27 cellular contexts compared by ENCODE assay signal in the genomic region with DNA sequence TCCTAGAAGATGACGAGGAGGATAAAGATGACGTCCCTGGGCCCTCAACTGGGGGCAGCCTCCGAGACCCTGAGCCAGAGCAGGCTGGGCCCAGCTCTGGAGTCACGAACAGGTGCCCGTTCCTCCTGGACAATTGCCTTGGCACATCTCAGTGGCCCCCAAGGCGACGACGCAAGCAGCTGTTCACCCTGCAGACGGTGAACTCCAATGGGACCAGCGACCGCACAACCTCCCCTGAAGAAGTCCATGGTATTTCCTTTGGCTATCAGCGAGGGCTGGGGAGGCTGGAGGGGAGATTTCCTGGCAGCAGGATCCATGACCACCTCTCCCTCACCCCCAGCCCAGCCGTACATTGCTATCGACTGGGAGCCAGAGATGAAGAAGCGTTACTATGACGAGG.
"Had no signal": no experiment of that assay in that cellular context is flagged by ENCODE, and none has a peak within 500 bp of the region (broad histone marks: within the 10 kb centered on the region; RNA-seq: fewer than 3 reads in every experiment).

No MANE protein-coding gene starts in this region.

- ATAC-seq: activated CD8-positive, alpha-beta T cell treated with anti-CD3 and anti-CD28 coated beads for 36 hours; activated T-cell treated with anti-CD3 and anti-CD28 coated beads, Interleukin-2, amount 50 U/mL, for 72 hours; activated T-helper 17 cell treated with anti-CD3 and anti-CD28 coated beads, Interleukin-2, amount 50 U/mL, for 72 hours; PC-3 had no signal

- H3K4me1 Mint-ChIP-seq: activated naive CD8-positive, alpha-beta T cell treated with anti-CD3 and anti-CD28 coated beads for 36 hours had no signal

- H3K4me3 ChIP-seq: SK-N-MC had no signal

- DNase-seq: activated CD4-positive, alpha-beta T cell treated with anti-CD3 and anti-CD28 coated beads, Interleukin-2, amount 10 ng/mL, durations not matched to agents 24 days and 14 days; activated CD4-positive, alpha-beta T cell treated with anti-CD3 and anti-CD28 coated beads, Interleukin-2, amount 50 U/mL, for 4 hours; activated CD8-positive, alpha-beta T cell treated with anti-CD3 and anti-CD28 coated beads for 36 hours; activated effector memory CD4-positive, alpha-beta T cell treated with anti-CD3 and anti-CD28 coated beads, Interleukin-2, amount 50 U/mL, for 16 hours; activated naive CD4-positive, alpha-beta T cell; activated naive CD4-positive, alpha-beta T cell treated with anti-CD3 and anti-CD28 coated beads, Interleukin-2, amount 50 U/mL, for 16 hours; activated naive CD8-positive, alpha-beta T cell treated with anti-CD3 and anti-CD28 coated beads for 36 hours; activated T-cell treated with anti-CD3 and anti-CD28 coated beads, Interleukin-2, amount 50 U/mL, for 1 hour; activated T-cell treated with anti-CD3 and anti-CD28 coated beads, Interleukin-2, amount 50 U/mL, for 72 hours; amniotic stem cell; brain microvascular endothelial cell; Karpas-422; KBM-7; NCI-H1105; NCI-H1417 treated with DMSO at 0.1 percent for 48 hours; NCI-H187 treated with DMSO at 0.1 percent for 48 hours; NCI-H2081; NCI-H2227 treated with DMSO at 0.1 percent for 48 hours; NCI-H446; NCI-H510A treated with DMSO at 0.1 percent for 48 hours; NK-92 treated with Interleukin-12 subunit alpha and Interleukin-12 subunit beta, amount 100 ng/mL, for 24 hours; PC-3; Right ventricle myocardium superior; T1000 had no signal

- H3K27me3 Mint-ChIP-seq: activated CD4-positive, alpha-beta T cell treated with anti-CD3 and anti-CD28 coated beads, Interleukin-2, amount 10 ng/mL, durations not matched to agents 24 days and 14 days; activated CD8-positive, alpha-beta T cell treated with anti-CD3 and anti-CD28 coated beads for 36 hours; activated naive CD8-positive, alpha-beta T cell treated with anti-CD3 and anti-CD28 coated beads for 36 hours; activated T-helper 17 cell treated with anti-CD3 and anti-CD28 coated beads, Interleukin-2, amount 50 U/mL, for 72 hours had no signal

- H3K27ac ChIP-seq: brain microvascular endothelial cell, RWPE1, SK-N-MC had no signal

- H3K9me3 Mint-ChIP-seq: activated CD4-positive, alpha-beta T cell treated with anti-CD3 and anti-CD28 coated beads, Interleukin-2, amount 10 ng/mL, durations not matched to agents 24 days and 14 days; activated CD8-positive, alpha-beta T cell treated with anti-CD3 and anti-CD28 coated beads for 36 hours; activated naive CD8-positive, alpha-beta T cell treated with anti-CD3 and anti-CD28 coated beads for 36 hours; activated T-cell treated with anti-CD3 and anti-CD28 coated beads, Interleukin-2, amount 50 U/mL, for 72 hours; activated T-helper 17 cell treated with anti-CD3 and anti-CD28 coated beads, Interleukin-2, amount 50 U/mL, for 72 hours had no signal

- H3K4me3 Mint-ChIP-seq: activated CD4-positive, alpha-beta T cell treated with anti-CD3 and anti-CD28 coated beads, Interleukin-2, amount 10 ng/mL, durations not matched to agents 24 days and 14 days; activated CD8-positive, alpha-beta T cell treated with anti-CD3 and anti-CD28 coated beads for 36 hours; activated naive CD8-positive, alpha-beta T cell treated with anti-CD3 and anti-CD28 coated beads for 36 hours; activated T-cell treated with anti-CD3 and anti-CD28 coated beads, Interleukin-2, amount 50 U/mL, for 72 hours; activated T-helper 17 cell treated with anti-CD3 and anti-CD28 coated beads, Interleukin-2, amount 50 U/mL, for 72 hours had no signal

- H3K27ac Mint-ChIP-seq: activated CD4-positive, alpha-beta T cell treated with anti-CD3 and anti-CD28 coated beads, Interleukin-2, amount 10 ng/mL, durations not matched to agents 24 days and 14 days; activated CD8-positive, alpha-beta T cell treated with anti-CD3 and anti-CD28 coated beads for 36 hours; activated naive CD8-positive, alpha-beta T cell treated with anti-CD3 and anti-CD28 coated beads for 36 hours; activated T-cell treated with anti-CD3 and anti-CD28 coated beads, Interleukin-2, amount 50 U/mL, for 72 hours; activated T-helper 17 cell treated with anti-CD3 and anti-CD28 coated beads, Interleukin-2, amount 50 U/mL, for 72 hours had no signal

- H3K27me3 ChIP-seq: brain microvascular endothelial cell had no signal
